1 cellular context compared by ENCODE assay signal in genomic region chr2:97663962-97664635, GRCh38.
TF ChIP-seq lines count a peak whose summit lies in the region.

TSS of gene ACTR1B (minus strand) at chr2:97664044. CDS start at chr2:97663890, 154 bp downstream.

TF ChIP-seq in HepG2, 621 proteins besides CTCF, POLR2A, EP300 and RAD21 (continued from another document and continues in another):
- TF ChIP-seq MAZ (IDR thresholded peaks at IDR 0.05; ENCODE audit: borderline replicate concordance, low read depth, low read length), result no peak; the same call in 1 of the 2 replicates
- TF ChIP-seq MAZ (CRISPR knock-in tag; IDR thresholded peaks at IDR 0.05; ENCODE audit: low read depth), result no peak
- peak; percentile 73; the same call in 1 of the 2 replicates for TF ChIP-seq FOXJ3 (CRISPR knock-in tag; IDR thresholded peaks at IDR 0.05; ENCODE audit: borderline replicate concordance)
- no peak for TF ChIP-seq PCBP2 (optimal IDR thresholded peaks at IDR 0.05; ENCODE audit: low read depth, low read length, poor library complexity, severe bottlenecking)
- no peak for TF ChIP-seq PRMT3 (CRISPR knock-in tag; IDR thresholded peaks at IDR 0.05; ENCODE audit: borderline replicate concordance, low read depth)
- TF ChIP-seq THYN1 (CRISPR knock-in tag; IDR thresholded peaks at IDR 0.05; ENCODE audit: borderline replicate concordance, low read depth), result no peak
- TF ChIP-seq ATF7-NPFF (CRISPR knock-in tag; IDR thresholded peaks at IDR 0.05; ENCODE audit: low read depth), result no peak; the same call in 1 of the 2 replicates
- peak; percentile 42 for TF ChIP-seq ARID5B (CRISPR knock-in tag; IDR thresholded peaks at IDR 0.05)
- no peak for TF ChIP-seq KDM3A (CRISPR knock-in tag; IDR thresholded peaks at IDR 0.05; ENCODE audit: low read depth)
- TF ChIP-seq ZNF234 (CRISPR knock-in tag; conservative IDR thresholded peaks at IDR 0.05), result no peak
- no peak for TF ChIP-seq KLF9 (CRISPR knock-in tag; IDR thresholded peaks at IDR 0.05; ENCODE audit: low read depth)
- TF ChIP-seq TIGD3 (CRISPR knock-in tag; IDR thresholded peaks at IDR 0.05; ENCODE audit: borderline replicate concordance), result no peak
- TF ChIP-seq CBFB (CRISPR knock-in tag; IDR thresholded peaks at IDR 0.05), result 0 out of 2 replicates have a peak, but pooled peaks have one; percentile 43
- peak; percentile 71; the same call in 1 of the 2 replicates for TF ChIP-seq HNF1B (CRISPR knock-in tag; IDR thresholded peaks at IDR 0.05)
- peak; percentile 22; the same call in 1 of the 2 replicates for TF ChIP-seq MXD1 (CRISPR knock-in tag; IDR thresholded peaks at IDR 0.05)
- peak; percentile 27; the same call in 1 of the 2 replicates for TF ChIP-seq RCOR2 (CRISPR knock-in tag; IDR thresholded peaks at IDR 0.05)
- no peak for TF ChIP-seq GATA4 (IDR thresholded peaks at IDR 0.05; ENCODE audit: borderline replicate concordance, low read depth)
- no peak for TF ChIP-seq HOXA7 (CRISPR knock-in tag; IDR thresholded peaks at IDR 0.05)
- TF ChIP-seq CHD4 (IDR thresholded peaks at IDR 0.05; ENCODE audit: borderline replicate concordance, low read length), result no peak
- no peak for TF ChIP-seq ZNF33A (CRISPR knock-in tag; IDR thresholded peaks at IDR 0.05; ENCODE audit: borderline replicate concordance)
- peak; percentile 82; the same call in 1 of the 2 replicates for TF ChIP-seq ZNF782 (CRISPR knock-in tag; IDR thresholded peaks at IDR 0.05; ENCODE audit: borderline replicate concordance)
- no peak for TF ChIP-seq ZNF839 (CRISPR knock-in tag; IDR thresholded peaks at IDR 0.05; ENCODE audit: borderline replicate concordance)
- peak; percentile 54; the same call in 1 of the 2 replicates for TF ChIP-seq ZMYM3 (CRISPR knock-in tag; IDR thresholded peaks at IDR 0.05)
- TF ChIP-seq SRY (CRISPR knock-in tag; IDR thresholded peaks at IDR 0.05), result no peak
- no peak for TF ChIP-seq ZNF432 (CRISPR knock-in tag; IDR thresholded peaks at IDR 0.05; ENCODE audit: borderline replicate concordance)
- no peak for TF ChIP-seq TEAD2 (CRISPR knock-in tag; IDR thresholded peaks at IDR 0.05)
- peak; percentile 73; the same call in 1 of the 2 replicates for TF ChIP-seq GFI1 (CRISPR knock-in tag; IDR thresholded peaks at IDR 0.05; ENCODE audit: borderline replicate concordance)
- 0 out of 2 replicates have a peak, but pooled peaks have one; percentile 61 for TF ChIP-seq ZHX1 (CRISPR knock-in tag; IDR thresholded peaks at IDR 0.05; ENCODE audit: low read depth)
- TF ChIP-seq ZNF841 (CRISPR knock-in tag; IDR thresholded peaks at IDR 0.05; ENCODE audit: borderline replicate concordance), result no peak
- no peak for TF ChIP-seq ZSCAN25 (CRISPR knock-in tag; IDR thresholded peaks at IDR 0.05)
- no peak for TF ChIP-seq ZNF75D (CRISPR knock-in tag; IDR thresholded peaks at IDR 0.05; ENCODE audit: borderline replicate concordance)
- TF ChIP-seq HDAC1 (CRISPR knock-in tag; IDR thresholded peaks at IDR 0.05), result peak; percentile 51; the same call in 1 of the 2 replicates
- no peak for TF ChIP-seq ZNF34 (CRISPR knock-in tag; IDR thresholded peaks at IDR 0.05; ENCODE audit: borderline replicate concordance)
- TF ChIP-seq RFX5 (IDR thresholded peaks at IDR 0.05; ENCODE audit: low read depth, low read length), result peak; percentile 98
- TF ChIP-seq PLSCR1 (CRISPR knock-in tag; IDR thresholded peaks at IDR 0.05; ENCODE audit: borderline replicate concordance), result no peak
- no peak for TF ChIP-seq MATR3 (CRISPR knock-in tag; IDR thresholded peaks at IDR 0.05)
- TF ChIP-seq SATB2 (CRISPR knock-in tag; IDR thresholded peaks at IDR 0.05), result no peak
- TF ChIP-seq CCAR2 (optimal IDR thresholded peaks at IDR 0.05; ENCODE audit: low read depth, low read length), result no peak
- no peak for TF ChIP-seq EEA1 (CRISPR knock-in tag; IDR thresholded peaks at IDR 0.05; ENCODE audit: borderline replicate concordance)
- TF ChIP-seq ZNF607 (CRISPR knock-in tag; IDR thresholded peaks at IDR 0.05; ENCODE audit: borderline replicate concordance), result no peak
- peak; percentile 65; the same call in 1 of the 2 replicates for TF ChIP-seq HMGXB3 (CRISPR knock-in tag; IDR thresholded peaks at IDR 0.05; ENCODE audit: borderline replicate concordance)
- no peak for TF ChIP-seq ZNF7 (CRISPR knock-in tag; IDR thresholded peaks at IDR 0.05)
- 0 out of 2 replicates have a peak, but pooled peaks have one; percentile 54 for TF ChIP-seq ONECUT2 (CRISPR knock-in tag; IDR thresholded peaks at IDR 0.05)
- no peak for TF ChIP-seq PHB2 (IDR thresholded peaks at IDR 0.05; ENCODE audit: partially characterized antibody)
- TF ChIP-seq FOXP1 (IDR thresholded peaks at IDR 0.05), result no peak
- TF ChIP-seq FOXP1 (CRISPR knock-in tag; IDR thresholded peaks at IDR 0.05), result no peak
- TF ChIP-seq DNMT3B (CRISPR knock-in tag; conservative IDR thresholded peaks at IDR 0.05), result no peak
- TF ChIP-seq ZNF710 (CRISPR knock-in tag; IDR thresholded peaks at IDR 0.05; ENCODE audit: borderline replicate concordance), result peak; percentile 63; the same call in 1 of the 2 replicates
- TF ChIP-seq KLF11 (CRISPR knock-in tag; IDR thresholded peaks at IDR 0.05), result peak; percentile 37
- no peak for TF ChIP-seq HHEX (CRISPR knock-in tag; IDR thresholded peaks at IDR 0.05)
